8 cellular contexts compared by ENCODE assay signal in genomic region chr2:212539145-212539880, GRCh38. TPM values are rescaled to one million over a fixed set of nuclear protein-coding genes. Genes with fewer than 3 reads are reported as not detected.
DNase-seq lines count a peak whose midpoint lies in the region; ATAC-seq and TF ChIP-seq lines count a peak whose summit lies in the region.

No MANE protein-coding gene starts in this region.

- no peak for TF ChIP-seq EP300 in neural cell (conservative IDR thresholded peaks at IDR 0.05; ENCODE audit: poor library complexity, severe bottlenecking)

- TF ChIP-seq RAD21 in neural cell (conservative IDR thresholded peaks at IDR 0.05), result no peak

- no peak for ATAC-seq in HG02642 (IDR thresholded peaks at IDR 0.05; ENCODE audit: poor library complexity, unreplicated experiment)

- no peak overlapping the region for H3K27ac Mint-ChIP-seq in CD4-positive, alpha-beta memory T cell

- H3K4me1 Mint-ChIP-seq in CD4-positive, alpha-beta memory T cell, result peaks cover 3 to 14% (median 7%) of the 10 kb centered on the region in 4 donors

- H3K36me3 ChIP-seq in SK-N-MC (ENCODE audit: insufficient read depth, low read length) (no peaks in the 10 kb centered on the region), neural cell (ENCODE audit: insufficient read depth, low read length) (no peaks in the 10 kb centered on the region)
- H3K36me3 ChIP-seq in CD4-positive, alpha-beta memory T cell (ENCODE audit: insufficient read depth, low read length), result no peaks in the 10 kb centered on the region

- POLR2A ChIA-PET in CD4-positive, alpha-beta memory T cell (lab: Charles Lee; ENCODE audit: partially characterized antibody), result no interaction called here

- DNase-seq in NCI-H2081 (lab: John Stamatoyannopoulos, UW) (peak; percentile 64 to 78), NCI-H2081 treated with DMSO at 0.1 percent for 48 hours (lab: John Stamatoyannopoulos, UW) (no peak), SK-N-MC (ENCODE audit: low read depth, low spot score) (no peak), fibroblast of villous mesenchyme (ENCODE audit: low read depth) (no peak), foreskin melanocyte (no peak)
- DNase-seq in CD4-positive, alpha-beta memory T cell, result no peak

- peaks cover 70% of the 10 kb centered on the region for H3K27me3 ChIP-seq in neural cell (ENCODE audit: insufficient read depth, low read depth, low read length)
- no peaks in the 10 kb centered on the region for H3K27me3 ChIP-seq in CD4-positive, alpha-beta memory T cell (ENCODE audit: insufficient read depth, low read length)

- no peaks in the 10 kb centered on the region for H3K79me2 ChIP-seq in neural cell (replicated peaks; ENCODE audit: insufficient read depth, low read length)

- H3K27me3 Mint-ChIP-seq in CD4-positive, alpha-beta memory T cell, result peaks cover 23 to 29% of the 10 kb centered on the region in 2 donors

- H3K4me2 ChIP-seq in neural cell (ENCODE audit: low read length), result peak overlapping the region; percentile 63

- H3K4me3 Mint-ChIP-seq in CD4-positive, alpha-beta memory T cell, result peak overlapping the region in 3 of 8 donors; percentile 7 to 53 (median 33)

- H3F3A ChIP-seq in neural cell (ENCODE audit: insufficient read depth, low read length, poor library complexity, severe bottlenecking), result no peaks in the 10 kb centered on the region

- CTCF ChIA-PET in CD4-positive, alpha-beta memory T cell (lab: Charles Lee; ENCODE audit: partially characterized antibody), result no interaction called here

- no peak for TF ChIP-seq CTCF in fibroblast of villous mesenchyme (IDR thresholded peaks at IDR 0.05; ENCODE audit: insufficient read depth, low read depth, low read length)
- TF ChIP-seq CTCF in neural cell (IDR thresholded peaks at IDR 0.05; ENCODE audit: poor library complexity, severe bottlenecking), result no peak

- peak overlapping the region; percentile 89 for H3K4me3 ChIP-seq in SK-N-MC
- H3K4me3 ChIP-seq in fibroblast of villous mesenchyme (ENCODE audit: low read depth, low read length), result peak overlapping the region; percentile 53
- peak overlapping the region; percentile 66 for H3K4me3 ChIP-seq in neural cell (ENCODE audit: low read length)
- no peak overlapping the region for H3K4me3 ChIP-seq in CD4-positive, alpha-beta memory T cell (ENCODE audit: low read length in 2 of 2)

- peaks cover 0 to 8% (median 3%) of the 10 kb centered on the region in 8 donors for H3K9me3 Mint-ChIP-seq in CD4-positive, alpha-beta memory T cell

- H3K9ac ChIP-seq in SK-N-MC (ENCODE audit: insufficient read length), result peak overlapping the region; percentile 68
- no peak overlapping the region for H3K9ac ChIP-seq in neural cell (ENCODE audit: low read length)

- no peaks in the 10 kb centered on the region for H3K9me2 ChIP-seq in neural cell (ENCODE audit: insufficient read depth, low read length)

- no peaks in the 10 kb centered on the region for H3K4me1 ChIP-seq in CD4-positive, alpha-beta memory T cell (ENCODE audit: insufficient read depth, low read length)

- no peaks in the 10 kb centered on the region for H4K20me1 ChIP-seq in neural cell (ENCODE audit: insufficient read depth)

- intact Hi-C loops in CD4-positive, alpha-beta memory T cell (cut with micrococcal nuclease), result no loop called here

- H2AFZ ChIP-seq in neural cell (ENCODE audit: low read depth, low read length), result no peak overlapping the region

- H3K9me3 ChIP-seq in SK-N-MC (ENCODE audit: low read depth, low read length), result no peaks in the 10 kb centered on the region
- H3K9me3 ChIP-seq in neural cell (ENCODE audit: low read length), result no peaks in the 10 kb centered on the region
- no peaks in the 10 kb centered on the region for H3K9me3 ChIP-seq in CD4-positive, alpha-beta memory T cell (ENCODE audit: control insufficient read depth in 1 of 2, low read length in 2 of 2)

- H3K36me3 Mint-ChIP-seq in CD4-positive, alpha-beta memory T cell, result no peaks in the 10 kb centered on the region

- no peak overlapping the region for H3K27ac ChIP-seq in SK-N-MC
- H3K27ac ChIP-seq in neural cell (ENCODE audit: low read length), result no peak overlapping the region
- no peak overlapping the region for H3K27ac ChIP-seq in CD4-positive, alpha-beta memory T cell (ENCODE audit: low read depth, low read length)

TF ChIP-seq in neural cell, 6 proteins besides CTCF, POLR2A, EP300 and RAD21:
- TF ChIP-seq MXI1 (conservative IDR thresholded peaks at IDR 0.05; ENCODE audit: poor library complexity, severe bottlenecking) (no peak), TAF1 (IDR thresholded peaks at IDR 0.05; ENCODE audit: low read depth) (no peak)

RNA-seq across cellular contexts. Expression of gene ERBB4, which starts 0.7 kb away (rescaled TPM):
- total RNA-seq in fibroblast of villous mesenchyme, result under 0.01 TPM in 1 of 2 replicates, not detected in the other
- 0.69 and 0.88 TPM in 2 replicates for polyA plus RNA-seq in neural cell
- polyA minus RNA-seq in neural cell, result 2.9 and 3.7 TPM in 2 replicates
- total RNA-seq in CD4-positive, alpha-beta memory T cell, result not detected
- not detected for polyA plus RNA-seq in CD4-positive, alpha-beta memory T cell

Comparison
In these comparisons a context has a peak if more than half of its experiments do, and no peak if none do; other contexts are left out.
1. DNase-seq: peak in NCI-H2081 (2 of 2); none in NCI-H2081 treated with DMSO at 0.1 percent for 48 hours (single experiment), SK-N-MC (single experiment), fibroblast of villous mesenchyme (single experiment), CD4-positive, alpha-beta memory T cell (0 of 5) and foreskin melanocyte (single experiment).
2. H3K4me3 ChIP-seq: peak in SK-N-MC (single experiment), fibroblast of villous mesenchyme (single experiment) and neural cell (single experiment); none in CD4-positive, alpha-beta memory T cell (0 of 2).